27 cellular contexts compared by ENCODE assay signal in genomic region chr2:43852196-43852730, GRCh38. TPM values are rescaled to one million over a fixed set of nuclear protein-coding genes. Genes with fewer than 3 reads are reported as not detected.
DNase-seq lines count a peak whose midpoint lies in the region; ATAC-seq and TF ChIP-seq lines count a peak whose summit lies in the region.
"Had no signal": no experiment of that assay in that cellular context is flagged by ENCODE, and none has a peak within 500 bp of the region (broad histone marks: within the 10 kb centered on the region; RNA-seq: fewer than 3 reads in every experiment).

No MANE protein-coding gene starts in this region.

- no peak overlapping the region for H3K4me2 ChIP-seq in SK-N-SH
- H3K4me2 ChIP-seq: GM23338, KMS-11 had no signal

- no peaks in the 10 kb centered on the region for H3K36me3 ChIP-seq in SK-N-SH (replicated peaks in 1 of 2; ENCODE audit: control insufficient read depth in 1 of 2, insufficient read depth in 2 of 2, low read length in 1 of 2)
- no peaks in the 10 kb centered on the region for H3K36me3 ChIP-seq in spleen
- H3K36me3 ChIP-seq: HAP-1 had no signal

- CTCF ChIA-PET in SK-N-SH (lab: Yijun Ruan, JAX) = interaction anchor here (1.7 kb wide), 1 partner anchor 26 kb away, joined by 7 read pairs; no protein-coding TSS in a partner anchor

- 84% methylated on average over 21 of the region's 21 CpGs for WGBS in SK-N-SH (ENCODE audit: low lambda C conversion rate)
- WGBS in spleen, 5 donors = 90 to 95% (median 92%) methylated on average over 9 to 21 of the region's 21 CpGs

- no peaks in the 10 kb centered on the region for H3K4me1 ChIP-seq in SK-N-SH (ENCODE audit: control insufficient read depth in 1 of 2, insufficient read depth in 2 of 2, low read depth in 1 of 2, low read length in 1 of 2)
- H3K4me1 ChIP-seq in spleen = no peaks in the 10 kb centered on the region
- H3K4me1 ChIP-seq: HAP-1 had no signal

- H3K9me3 ChIP-seq in SK-N-SH = no peaks in the 10 kb centered on the region
- H3K9me3 ChIP-seq in spleen = no peaks in the 10 kb centered on the region
- H3K9me3 ChIP-seq: HAP-1 had no signal

- H3K79me2 ChIP-seq in SK-N-SH (ENCODE audit: insufficient read depth) = no peaks in the 10 kb centered on the region

- POLR2A ChIA-PET in SK-N-SH (lab: Yijun Ruan, JAX) = no interaction called here

- H3F3A ChIP-seq in SK-N-SH (replicated peaks; ENCODE audit: insufficient read depth) = no peaks in the 10 kb centered on the region

- TF ChIP-seq EP300 in SK-N-SH (IDR thresholded peaks at IDR 0.05; ENCODE audit: borderline replicate concordance in 1 of 2, low read depth in 1 of 2, low read length in 1 of 2) = no peak

- H2AFZ ChIP-seq in SK-N-SH (ENCODE audit: low read depth) = no peak overlapping the region
- H2AFZ ChIP-seq: GM23338 had no signal

- TF ChIP-seq RAD21 in SK-N-SH (IDR thresholded peaks at IDR 0.05; ENCODE audit: low read length) = no peak

- peaks cover 19% of the 10 kb centered on the region; the same call in 1 of the 2 replicates for H3K27me3 ChIP-seq in SK-N-SH (ENCODE audit: insufficient read depth)
- peaks cover 0 to 61% (median 16%) of the 10 kb centered on the region in 7 donors for H3K27me3 ChIP-seq in spleen (replicated peaks in 1 of 7)

- H3K9ac ChIP-seq in SK-N-SH = no peak overlapping the region
- H3K9ac ChIP-seq: KMS-11 had no signal

- ATAC-seq in SK-N-SH treated with all-trans-retinoic acid at 6 μM for 48 hours = no peak
- ATAC-seq: GM23338, Panc1 had no signal

- DNase-seq in SK-N-SH = peak; percentile 7
- DNase-seq in AG08395 (ENCODE audit: low spot score) = peak; percentile 0
- peak; percentile 38 for DNase-seq in ecto neural progenitor cell (ENCODE audit: low spot score)
- DNase-seq in spleen = peak; percentile 38
- DNase-seq in LoVo (ENCODE audit: low spot score) = no peak
- no peak for DNase-seq in NCI-H187 (lab: John Stamatoyannopoulos, UW)
- DNase-seq: Calu3, DND-41, IMR-90, NCI-H1048, NCI-H1417, NCI-H1694, NCI-H2081, NCI-H2171, NCI-H226, NCI-H510A, NCI-H69, SHP77 had no signal

- no peak for TF ChIP-seq POLR2A in spleen (IDR thresholded peaks at IDR 0.05)

- no peak overlapping the region for H3K4me3 ChIP-seq in SK-N-SH (ENCODE audit: low read depth in 2 of 2, low read length in 1 of 2)
- no peak overlapping the region for H3K4me3 ChIP-seq in spleen
- H3K4me3 ChIP-seq: GM23338, HAP-1 had no signal

- intact Hi-C loops in spleen (cut with DNase I; ENCODE audit: low total_unique reads) = no loop called here

- no peaks in the 10 kb centered on the region for H4K20me1 ChIP-seq in SK-N-SH (ENCODE audit: insufficient read depth)

- TF ChIP-seq CTCF in SK-N-SH (IDR thresholded peaks at IDR 0.05) (no peak), spleen (IDR thresholded peaks at IDR 0.05 in 8 of 11, conservative IDR thresholded peaks at IDR 0.05 in 3 of 11) (no peak)

- H3K9me2 ChIP-seq in SK-N-SH = no peaks in the 10 kb centered on the region

- H3K27ac ChIP-seq in SK-N-SH (ENCODE audit: low read depth in 2 of 2, low read length in 1 of 2) (no peak overlapping the region), spleen (no peak overlapping the region)
- H3K27ac ChIP-seq: 22Rv1, KMS-11, RWPE1 had no signal

TF ChIP-seq in SK-N-SH, 30 proteins besides CTCF, POLR2A, EP300 and RAD21:
- TF ChIP-seq CHD2 (IDR thresholded peaks at IDR 0.05; ENCODE audit: low read length, partially characterized antibody) (no peak), ELF1 (IDR thresholded peaks at IDR 0.05) (no peak), IRF3 (IDR thresholded peaks at IDR 0.05; ENCODE audit: low read depth, low read length) (no peak), RXRA (IDR thresholded peaks at IDR 0.05; ENCODE audit: borderline replicate concordance, low read depth) (no peak), MXI1 (IDR thresholded peaks at IDR 0.05; ENCODE audit: low read depth, low read length) (no peak), RCOR1 (IDR thresholded peaks at IDR 0.05; ENCODE audit: low read length) (no peak), SIN3A (IDR thresholded peaks at IDR 0.05; ENCODE audit: borderline replicate concordance, low read depth, low read length) (no peak)

TF ChIP-seq in SK-N-SH treated with all-trans-retinoic acid at 6 μM for 48 hours, 23 proteins besides CTCF, POLR2A, EP300 and RAD21:
- TF ChIP-seq ZNF565 (CRISPR knock-in tag; conservative IDR thresholded peaks at IDR 0.05; ENCODE audit: low read depth) (no peak), CSRNP3 (CRISPR knock-in tag; IDR thresholded peaks at IDR 0.05) (no peak), PPARA (CRISPR knock-in tag; IDR thresholded peaks at IDR 0.05; ENCODE audit: borderline replicate concordance) (no peak), ZFP3 (CRISPR knock-in tag; IDR thresholded peaks at IDR 0.05) (no peak)

RNA-seq across cellular contexts. Expression of gene ABCG8, which starts 13.5 kb away (rescaled TPM):
- polyA plus RNA-seq in SK-N-SH (2012; rRNA removed) = not detected in 2 replicates
- polyA plus RNA-seq in SK-N-SH (2012; cell fraction: cytosol; rRNA removed) = not detected in 2 replicates
- not detected in 2 replicates for polyA plus RNA-seq in SK-N-SH (2012; cell fraction: nucleus; rRNA removed)
- total RNA-seq in spleen = under 1 TPM in 3 of 7 donors, not detected in 4; 0.20 to 0.46 (median 0.23) TPM
- polyA plus RNA-seq in spleen = under 1 TPM in 2 of 3 donors, not detected in 1; 0.02 to 0.03 TPM
- total RNA-seq: IMR-90, OCI-LY7 had no signal
- polyA plus RNA-seq: BJ, IMR-90 had no signal

RNA-seq across cellular contexts. Expression of gene ABCG5, which starts 13.6 kb away (rescaled TPM):
- polyA plus RNA-seq in SK-N-SH (2012; rRNA removed) (not detected in 2 replicates), spleen (under 1 TPM in 1 of 3 donors, not detected in 2; 0.05 TPM)
- polyA plus RNA-seq in SK-N-SH (2012; cell fraction: cytosol; rRNA removed) = not detected in 2 replicates
- polyA plus RNA-seq in SK-N-SH (2012; cell fraction: nucleus; rRNA removed) = not detected in 2 replicates
- total RNA-seq in spleen = under 1 TPM in 3 of 7 donors, not detected in 4; 0.24 to 0.37 (median 0.26) TPM
- total RNA-seq: GM23338, IMR-90, OCI-LY7 had no signal
- polyA plus RNA-seq: BJ, IMR-90 had no signal

Comparison
In these comparisons a context has a peak if more than half of its experiments do, and no peak if none do; other contexts are left out.
1. DNase-seq: peak in SK-N-SH (single experiment), AG08395 (single experiment), ecto neural progenitor cell (single experiment) and spleen (single experiment); none in LoVo (single experiment) and NCI-H187 (0 of 2).